9 cellular contexts compared by ENCODE assay signal in genomic region chr12:6069452-6070093, GRCh38. TPM values are rescaled to one million over a fixed set of nuclear protein-coding genes. Genes with fewer than 3 reads are reported as not detected.
DNase-seq lines count a peak whose midpoint lies in the region; ATAC-seq, FAIRE-seq and TF ChIP-seq lines count a peak whose summit lies in the region.
"Had no signal": no experiment of that assay in that cellular context is flagged by ENCODE, and none has a peak within 500 bp of the region (broad histone marks: within the 10 kb centered on the region; RNA-seq: fewer than 3 reads in every experiment).

No MANE protein-coding gene starts in this region.

- no peaks in the 10 kb centered on the region for H3K27me3 ChIP-seq in liver (ENCODE audit: control insufficient read depth in 4 of 4, insufficient read depth in 4 of 4, low read length in 3 of 4)

- H3K27ac ChIP-seq in liver (ENCODE audit: low read depth in 1 of 2, low read length in 2 of 2) = peak overlapping the region; percentile 83 to 91

- peak; percentile 53 for FAIRE-seq in urothelium cell line (lab: Jason Lieb, UNC)

- TF ChIP-seq CTCF in liver (IDR thresholded peaks at IDR 0.05; ENCODE audit: low read depth, low read length, missing input control) = no peak

- peaks cover 52% of the 10 kb centered on the region for H3K27me3 Mint-ChIP-seq in activated T-helper 2 cell treated with anti-CD3 and anti-CD28 coated beads, Interferon-gamma antibody, Interleukin-2, Interleukin-4, amounts not matched to agents 10 μg/mL and 5 μg/mL and 100 μg/mL, durations not matched to agents 14 hours and 24 hours and 36 hours (ENCODE audit: low read depth)

- no peaks in the 10 kb centered on the region for H3K36me3 ChIP-seq in liver (ENCODE audit: control insufficient read depth in 4 of 4, insufficient read depth in 3 of 4, low read depth in 1 of 4, low read length in 3 of 4)

- no peaks in the 10 kb centered on the region for H3K36me3 Mint-ChIP-seq in activated T-helper 2 cell treated with anti-CD3 and anti-CD28 coated beads, Interferon-gamma antibody, Interleukin-2, Interleukin-4, amounts not matched to agents 10 μg/mL and 5 μg/mL and 100 μg/mL, durations not matched to agents 14 hours and 24 hours and 36 hours (ENCODE audit: low read depth)

- 70% methylated on average over 7 of the region's 7 CpGs for WGBS in liver

- peak; percentile 31 to 72 for ATAC-seq in left cardiac atrium
- ATAC-seq in Right ventricle myocardium inferior = no peak
- no peak for ATAC-seq in GM19452 (IDR thresholded peaks at IDR 0.05; ENCODE audit: unreplicated experiment)

- no peaks in the 10 kb centered on the region for H3K9me3 Mint-ChIP-seq in activated T-helper 2 cell treated with anti-CD3 and anti-CD28 coated beads, Interferon-gamma antibody, Interleukin-2, Interleukin-4, amounts not matched to agents 10 μg/mL and 5 μg/mL and 100 μg/mL, durations not matched to agents 14 hours and 24 hours and 36 hours
- H3K9me3 Mint-ChIP-seq: H9 had no signal

- H3K4me1 Mint-ChIP-seq in activated T-helper 2 cell treated with anti-CD3 and anti-CD28 coated beads, Interferon-gamma antibody, Interleukin-2, Interleukin-4, amounts not matched to agents 10 μg/mL and 5 μg/mL and 100 μg/mL, durations not matched to agents 14 hours and 24 hours and 36 hours (ENCODE audit: low read depth) = peaks cover 26% of the 10 kb centered on the region

- DNase-seq in left cardiac atrium (peak; percentile 58), Right ventricle myocardium inferior (ENCODE audit: missing footprints) (no peak), urothelium cell line (ENCODE audit: low spot score) (peak; percentile 85), islet precursor cell (no peak), SIG-M5 (lab: John Stamatoyannopoulos, UW) (no peak)
- DNase-seq in activated T-helper 2 cell treated with anti-CD3 and anti-CD28 coated beads, Interferon-gamma antibody, Interleukin-2, Interleukin-4, amounts not matched to agents 10 μg/mL and 5 μg/mL and 100 μg/mL, durations not matched to agents 14 hours and 24 hours and 36 hours (ENCODE audit: low spot score) = no peak
- DNase-seq: H9 had no signal

- H3K9ac ChIP-seq in liver (ENCODE audit: low read depth in 1 of 2, low read length in 2 of 2) = no peak overlapping the region

- TF ChIP-seq RAD21 in liver (IDR thresholded peaks at IDR 0.05) = no peak

- no peak overlapping the region for H3K4me3 ChIP-seq in liver (ENCODE audit: low read depth in 1 of 3, low read length in 3 of 3)

- H3K4me1 ChIP-seq in liver (ENCODE audit: control insufficient read depth in 4 of 4, insufficient read depth in 4 of 4, low read length in 3 of 4) = peaks cover 10 to 40% (median 18%) of the 10 kb centered on the region in 4 donors

- H3K27ac Mint-ChIP-seq in activated T-helper 2 cell treated with anti-CD3 and anti-CD28 coated beads, Interferon-gamma antibody, Interleukin-2, Interleukin-4, amounts not matched to agents 10 μg/mL and 5 μg/mL and 100 μg/mL, durations not matched to agents 14 hours and 24 hours and 36 hours = peak overlapping the region; percentile 74
- H3K27ac Mint-ChIP-seq: H9 had no signal

- intact Hi-C loops in left cardiac atrium (cut with DNase I) (loop anchor here in 1 of 2 donors (5.0 kb wide), 1 partner anchor 123 kb away; no protein-coding TSS in a partner anchor), Right ventricle myocardium inferior (cut with DNase I) (loop anchor here (5.0 kb wide), 3 partner anchors 53 to 208 kb away; partner anchors contain the start of gene VWF)
- intact Hi-C loops in activated T-helper 2 cell treated with anti-CD3 and anti-CD28 coated beads, Interferon-gamma antibody, Interleukin-2, Interleukin-4, amounts not matched to agents 10 μg/mL and 5 μg/mL and 100 μg/mL, durations not matched to agents 14 hours and 24 hours and 36 hours (cut with micrococcal nuclease) = loop anchor here (2.0 kb wide), 1 partner anchor 99 kb away; no protein-coding TSS in a partner anchor

- H3K4me3 Mint-ChIP-seq in activated T-helper 2 cell treated with anti-CD3 and anti-CD28 coated beads, Interferon-gamma antibody, Interleukin-2, Interleukin-4, amounts not matched to agents 10 μg/mL and 5 μg/mL and 100 μg/mL, durations not matched to agents 14 hours and 24 hours and 36 hours (ENCODE audit: low read depth) = no peak overlapping the region
- H3K4me3 Mint-ChIP-seq: H9 had no signal

- H3K9me3 ChIP-seq in liver (ENCODE audit: control insufficient read depth in 4 of 4, low read length in 3 of 4) = no peaks in the 10 kb centered on the region

TF ChIP-seq in liver, 16 proteins besides CTCF, POLR2A, EP300 and RAD21:
- TF ChIP-seq NR2F2 (IDR thresholded peaks at IDR 0.05) (no peak), RXRA (IDR thresholded peaks at IDR 0.05) (peak in 1 of 2 donors; percentile 23), TAF1 (conservative IDR thresholded peaks at IDR 0.05) (no peak), HNF4A (conservative IDR thresholded peaks at IDR 0.05) (peak in 1 of 2 donors; percentile 39), GABPA (IDR thresholded peaks at IDR 0.05 in 1 of 2, conservative IDR thresholded peaks at IDR 0.05 in 1 of 2) (no peak), EGR1 (IDR thresholded peaks at IDR 0.05; ENCODE audit: low read depth in 2 of 2) (peak; percentile 29 to 56)
- TF ChIP-seq, protein P1, sequence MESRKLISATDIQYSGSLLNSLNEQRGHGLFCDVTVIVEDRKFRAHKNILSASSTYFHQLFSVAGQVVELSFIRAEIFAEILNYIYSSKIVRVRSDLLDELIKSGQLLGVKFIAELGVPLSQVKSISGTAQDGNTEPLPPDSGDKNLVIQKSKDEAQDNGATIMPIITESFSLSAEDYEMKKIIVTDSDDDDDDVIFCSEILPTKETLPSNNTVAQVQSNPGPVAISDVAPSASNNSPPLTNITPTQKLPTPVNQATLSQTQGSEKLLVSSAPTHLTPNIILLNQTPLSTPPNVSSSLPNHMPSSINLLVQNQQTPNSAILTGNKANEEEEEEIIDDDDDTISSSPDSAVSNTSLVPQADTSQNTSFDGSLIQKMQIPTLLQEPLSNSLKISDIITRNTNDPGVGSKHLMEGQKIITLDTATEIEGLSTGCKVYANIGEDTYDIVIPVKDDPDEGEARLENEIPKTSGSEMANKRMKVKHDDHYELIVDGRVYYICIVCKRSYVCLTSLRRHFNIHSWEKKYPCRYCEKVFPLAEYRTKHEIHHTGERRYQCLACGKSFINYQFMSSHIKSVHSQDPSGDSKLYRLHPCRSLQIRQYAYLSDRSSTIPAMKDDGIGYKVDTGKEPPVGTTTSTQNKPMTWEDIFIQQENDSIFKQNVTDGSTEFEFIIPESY (IDR thresholded peaks at IDR 0.05) = no peak

RNA-seq across cellular contexts. Expression of gene VWF, which starts 54.9 kb away (rescaled TPM):
- total RNA-seq in left cardiac atrium = 100 to 1,000 TPM; 241 to 483 TPM
- total RNA-seq in Right ventricle myocardium inferior = 244 TPM
- total RNA-seq in activated T-helper 2 cell treated with anti-CD3 and anti-CD28 coated beads, Interferon-gamma antibody, Interleukin-2, Interleukin-4, amounts not matched to agents 10 μg/mL and 5 μg/mL and 100 μg/mL, durations not matched to agents 14 hours and 24 hours and 36 hours = not detected in 2 replicates
- total RNA-seq in liver = 10 to 100 TPM in 1 of 2 donors, 1 to 10 TPM in 1; 2.1 to 10.8 TPM
- polyA plus RNA-seq in liver = 1 to 10 TPM; 3.3 to 4.6 TPM

Comparison
In these comparisons a context has a peak if more than half of its experiments do, and no peak if none do; other contexts are left out.
1. ATAC-seq: peak in left cardiac atrium (2 of 2); none in Right ventricle myocardium inferior (single experiment) and GM19452 (single experiment).
2. DNase-seq: peak in left cardiac atrium (single experiment) and urothelium cell line (single experiment); none in Right ventricle myocardium inferior (single experiment), activated T-helper 2 cell treated with anti-CD3 and anti-CD28 coated beads, Interferon-gamma antibody, Interleukin-2, Interleukin-4, amounts not matched to agents 10 μg/mL and 5 μg/mL and 100 μg/mL, durations not matched to agents 14 hours and 24 hours and 36 hours (single experiment), islet precursor cell (single experiment) and SIG-M5 (single experiment).
3. RNA of gene VWF, which starts 54.9 kb away (total RNA-seq): 241 to 483 TPM in left cardiac atrium and 244 TPM in Right ventricle myocardium inferior (single experiment); 2.1 to 10.8 TPM in liver and not detected in activated T-helper 2 cell treated with anti-CD3 and anti-CD28 coated beads, Interferon-gamma antibody, Interleukin-2, Interleukin-4, amounts not matched to agents 10 μg/mL and 5 μg/mL and 100 μg/mL, durations not matched to agents 14 hours and 24 hours and 36 hours; every median in the first group is over 10 times any median in the second.